Comparison of ENCODE assay signal across 1 cellular context in the genomic region with DNA sequence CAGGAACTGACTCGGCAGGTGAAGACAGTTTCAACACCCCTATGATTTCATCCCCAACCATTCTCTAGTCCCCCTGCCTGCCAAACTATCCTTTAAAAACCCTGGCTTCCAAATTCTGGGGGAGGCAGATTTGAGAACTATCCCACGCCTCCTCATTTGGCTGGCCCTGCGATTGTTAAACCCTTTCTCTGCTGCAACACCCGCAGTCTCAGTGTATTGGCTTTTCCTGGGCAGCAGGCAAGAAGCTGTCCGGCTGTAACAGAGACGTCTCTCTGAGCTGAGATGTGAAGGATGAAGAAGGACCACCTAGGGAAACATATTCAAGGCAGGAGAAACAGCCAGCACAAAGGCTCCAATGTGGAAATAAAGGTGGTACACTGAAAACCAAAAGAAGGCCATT.
TF ChIP-seq lines count a peak whose summit lies in the region.

No MANE protein-coding gene starts in this region.

TF ChIP-seq in K562, 482 proteins besides CTCF, POLR2A, EP300 and RAD21:
- TF ChIP-seq PPARD (CRISPR knock-in tag; IDR thresholded peaks at IDR 0.05) (no peak), NUFIP1 (IDR thresholded peaks at IDR 0.05; ENCODE audit: partially characterized antibody) (no peak), ZNF3 (CRISPR knock-in tag; IDR thresholded peaks at IDR 0.05) (no peak), NCOA1 (IDR thresholded peaks at IDR 0.05; ENCODE audit: low read depth) (no peak), TRIM28 (IDR thresholded peaks at IDR 0.05) (peak; percentile 76; the same call in 1 of the 2 replicates), CBX5 (IDR thresholded peaks at IDR 0.05; ENCODE audit: borderline replicate concordance, low read depth) (peak; percentile 97), PHF21A (IDR thresholded peaks at IDR 0.05; ENCODE audit: borderline replicate concordance, low read depth) (no peak), NR2F6 (CRISPR knock-in tag; IDR thresholded peaks at IDR 0.05) (no peak), IFI16 (CRISPR knock-in tag; IDR thresholded peaks at IDR 0.05) (no peak), ZNF766 (CRISPR knock-in tag; conservative IDR thresholded peaks at IDR 0.05) (0 out of 2 replicates have a peak, but pooled peaks have one; percentile 38), ZNF41 (CRISPR knock-in tag; conservative IDR thresholded peaks at IDR 0.05) (no peak), LEF1 (IDR thresholded peaks at IDR 0.05) (no peak), ZNF282 (CRISPR knock-in tag; IDR thresholded peaks at IDR 0.05) (no peak), NR2C1 (IDR thresholded peaks at IDR 0.05) (no peak), NR2C1 (tag; IDR thresholded peaks at IDR 0.05) (no peak), MEIS2 (IDR thresholded peaks at IDR 0.05; ENCODE audit: partially characterized antibody) (no peak), XRCC5 (IDR thresholded peaks at IDR 0.05; ENCODE audit: low read depth, low read length) (no peak), CBX1 (IDR thresholded peaks at IDR 0.05; ENCODE audit: low read depth) (peak; percentile 93), ZNF174 (CRISPR knock-in tag; IDR thresholded peaks at IDR 0.05) (no peak), NBN (IDR thresholded peaks at IDR 0.05; ENCODE audit: low read depth) (no peak), CBX3 (IDR thresholded peaks at IDR 0.05; ENCODE audit: borderline replicate concordance in 1 of 2, low read length in 2 of 2) (peak in 1 of 2 experiments; percentile 89; a peak in 2 of 3 replicates)
- TF ChIP-seq, protein P1, sequence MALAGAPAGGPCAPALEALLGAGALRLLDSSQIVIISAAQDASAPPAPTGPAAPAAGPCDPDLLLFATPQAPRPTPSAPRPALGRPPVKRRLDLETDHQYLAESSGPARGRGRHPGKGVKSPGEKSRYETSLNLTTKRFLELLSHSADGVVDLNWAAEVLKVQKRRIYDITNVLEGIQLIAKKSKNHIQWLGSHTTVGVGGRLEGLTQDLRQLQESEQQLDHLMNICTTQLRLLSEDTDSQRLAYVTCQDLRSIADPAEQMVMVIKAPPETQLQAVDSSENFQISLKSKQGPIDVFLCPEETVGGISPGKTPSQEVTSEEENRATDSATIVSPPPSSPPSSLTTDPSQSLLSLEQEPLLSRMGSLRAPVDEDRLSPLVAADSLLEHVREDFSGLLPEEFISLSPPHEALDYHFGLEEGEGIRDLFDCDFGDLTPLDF (CRISPR knock-in tag; IDR thresholded peaks at IDR 0.05), result no peak
- TF ChIP-seq, protein P2, sequence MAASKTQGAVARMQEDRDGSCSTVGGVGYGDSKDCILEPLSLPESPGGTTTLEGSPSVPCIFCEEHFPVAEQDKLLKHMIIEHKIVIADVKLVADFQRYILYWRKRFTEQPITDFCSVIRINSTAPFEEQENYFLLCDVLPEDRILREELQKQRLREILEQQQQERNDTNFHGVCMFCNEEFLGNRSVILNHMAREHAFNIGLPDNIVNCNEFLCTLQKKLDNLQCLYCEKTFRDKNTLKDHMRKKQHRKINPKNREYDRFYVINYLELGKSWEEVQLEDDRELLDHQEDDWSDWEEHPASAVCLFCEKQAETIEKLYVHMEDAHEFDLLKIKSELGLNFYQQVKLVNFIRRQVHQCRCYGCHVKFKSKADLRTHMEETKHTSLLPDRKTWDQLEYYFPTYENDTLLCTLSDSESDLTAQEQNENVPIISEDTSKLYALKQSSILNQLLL (CRISPR knock-in tag; IDR thresholded peaks at IDR 0.05; ENCODE audit: borderline replicate concordance), result no peak
- TF ChIP-seq, protein P3, sequence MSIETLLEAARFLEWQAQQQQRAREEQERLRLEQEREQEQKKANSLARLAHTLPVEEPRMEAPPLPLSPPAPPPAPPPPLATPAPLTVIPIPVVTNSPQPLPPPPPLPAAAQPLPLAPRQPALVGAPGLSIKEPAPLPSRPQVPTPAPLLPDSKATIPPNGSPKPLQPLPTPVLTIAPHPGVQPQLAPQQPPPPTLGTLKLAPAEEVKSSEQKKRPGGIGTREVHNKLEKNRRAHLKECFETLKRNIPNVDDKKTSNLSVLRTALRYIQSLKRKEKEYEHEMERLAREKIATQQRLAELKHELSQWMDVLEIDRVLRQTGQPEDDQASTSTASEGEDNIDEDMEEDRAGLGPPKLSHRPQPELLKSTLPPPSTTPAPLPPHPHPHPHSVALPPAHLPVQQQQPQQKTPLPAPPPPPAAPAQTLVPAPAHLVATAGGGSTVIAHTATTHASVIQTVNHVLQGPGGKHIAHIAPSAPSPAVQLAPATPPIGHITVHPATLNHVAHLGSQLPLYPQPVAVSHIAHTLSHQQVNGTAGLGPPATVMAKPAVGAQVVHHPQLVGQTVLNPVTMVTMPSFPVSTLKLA (conservative IDR thresholded peaks at IDR 0.05), result no peak
- TF ChIP-seq, protein P4, sequence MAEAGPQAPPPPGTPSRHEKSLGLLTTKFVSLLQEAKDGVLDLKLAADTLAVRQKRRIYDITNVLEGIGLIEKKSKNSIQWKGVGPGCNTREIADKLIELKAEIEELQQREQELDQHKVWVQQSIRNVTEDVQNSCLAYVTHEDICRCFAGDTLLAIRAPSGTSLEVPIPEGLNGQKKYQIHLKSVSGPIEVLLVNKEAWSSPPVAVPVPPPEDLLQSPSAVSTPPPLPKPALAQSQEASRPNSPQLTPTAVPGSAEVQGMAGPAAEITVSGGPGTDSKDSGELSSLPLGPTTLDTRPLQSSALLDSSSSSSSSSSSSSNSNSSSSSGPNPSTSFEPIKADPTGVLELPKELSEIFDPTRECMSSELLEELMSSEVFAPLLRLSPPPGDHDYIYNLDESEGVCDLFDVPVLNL (CRISPR knock-in tag; IDR thresholded peaks at IDR 0.05; ENCODE audit: low read depth), result no peak
